Comparison of ENCODE assay signal across 8 cellular contexts in the genomic region with DNA sequence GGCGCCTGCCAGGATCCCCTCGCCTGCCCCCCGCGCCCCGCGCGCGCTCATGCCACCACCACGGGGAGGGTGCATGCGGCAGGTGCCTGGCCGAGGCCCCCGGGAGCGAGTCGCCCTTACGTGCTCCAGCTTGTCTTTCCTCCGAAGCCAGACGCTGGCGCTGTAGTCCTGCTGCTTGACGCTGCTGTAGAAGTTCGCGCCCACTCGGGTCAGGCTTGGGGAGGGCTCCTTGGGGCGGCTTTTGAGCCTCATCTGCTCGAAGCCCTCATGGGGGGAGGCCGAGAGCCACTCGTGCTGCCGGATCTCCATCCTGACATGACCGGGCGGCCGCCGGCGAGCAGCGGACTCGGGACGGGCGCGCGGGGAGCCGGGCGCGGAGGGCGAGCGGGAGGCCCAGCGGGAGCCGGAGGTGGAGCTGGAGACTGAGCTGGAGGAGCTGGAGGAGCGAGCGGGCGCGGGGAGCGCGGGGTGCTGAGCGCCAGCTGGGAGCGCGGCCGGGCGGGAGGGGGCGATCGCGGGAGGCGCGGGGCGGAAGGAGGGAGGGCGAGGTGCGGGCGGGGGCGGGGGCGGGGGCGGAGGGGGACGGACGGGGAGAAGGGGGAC. TPM values are rescaled to one million over a fixed set of nuclear protein-coding genes. Genes with fewer than 3 reads are reported as not detected.
DNase-seq lines count a peak whose midpoint lies in the region; ATAC-seq and TF ChIP-seq lines count a peak whose summit lies in the region.

No MANE protein-coding gene starts in this region.

- H3K27me3 ChIP-seq in upper lobe of right lung = peaks cover 47% of the 10 kb centered on the region

- H3K27ac ChIP-seq in upper lobe of right lung = no peak overlapping the region

- peaks cover 10% of the 10 kb centered on the region for H3K4me1 ChIP-seq in upper lobe of right lung

- H3K36me3 Mint-ChIP-seq in natural killer cell = no peaks in the 10 kb centered on the region

- no peaks in the 10 kb centered on the region for H3K36me3 ChIP-seq in upper lobe of right lung

- peaks cover 38 to 45% of the 10 kb centered on the region in 2 donors for H3K27me3 Mint-ChIP-seq in natural killer cell (ENCODE audit: low read depth in 2 of 2)

- TF ChIP-seq POLR2A in lower leg skin (IDR thresholded peaks at IDR 0.05) = no peak

- ATAC-seq in upper lobe of right lung (peak; percentile 84), natural killer cell (no peak)

- H3K27ac Mint-ChIP-seq in natural killer cell = no peak overlapping the region

- 0 to 3% methylated on average over 10 to 17 of the region's 70 CpGs for WGBS in lower leg skin, 2 donors

- no peak for TF ChIP-seq CTCF in upper lobe of right lung (IDR thresholded peaks at IDR 0.05)
- no peak for TF ChIP-seq CTCF in natural killer cell (IDR thresholded peaks at IDR 0.05)
- TF ChIP-seq CTCF in lower leg skin (IDR thresholded peaks at IDR 0.05) = no peak

- H3K4me1 Mint-ChIP-seq in natural killer cell = peaks cover 0 to 4% of the 10 kb centered on the region in 2 donors

- H3K4me3 ChIP-seq in upper lobe of right lung (peak overlapping the region; percentile 26), lower leg skin (ENCODE audit: low read depth, poor library complexity, severe bottlenecking) (no peak overlapping the region)

- no peaks in the 10 kb centered on the region for H3K9me3 Mint-ChIP-seq in natural killer cell

- intact Hi-C loops in upper lobe of right lung (cut with DNase I) (no loop called here), natural killer cell (cut with micrococcal nuclease) (no loop called here), lower leg skin (cut with DNase I; ENCODE audit: low total_unique reads) (no loop called here)

- no peak overlapping the region for H3K4me3 Mint-ChIP-seq in natural killer cell

- DNase-seq in NCI-H1417 (lab: John Stamatoyannopoulos, UW) (peak in 2 of 3 experiments; percentile 14 to 30), NCI-H1417 treated with DMSO at 0.1 percent for 48 hours (lab: John Stamatoyannopoulos, UW) (no peak), NCI-H345 treated with DMSO at 0.1 percent for 48 hours (lab: John Stamatoyannopoulos, UW; ENCODE audit: unreplicated experiment) (peak; percentile 57), cerebellum (ENCODE audit: low spot score) (peak; percentile 59), medulla oblongata (ENCODE audit: extremely low spot score) (peak; percentile 56), upper lobe of right lung (peak; percentile 72), natural killer cell (no peak), lower leg skin (ENCODE audit: low spot score in 2 of 2) (no peak)

- H3K9me3 ChIP-seq in upper lobe of right lung = no peaks in the 10 kb centered on the region

RNA-seq across cellular contexts. Expression of a gene that starts 0.4 kb away (rescaled TPM):
- total RNA-seq in cerebellum (16.5 TPM), upper lobe of right lung (0.87 TPM), natural killer cell (not detected), lower leg skin (under 1 TPM in 3 of 4 donors, not detected in 1; 0.17 to 0.32 (median 0.25) TPM)

Comparison
In these comparisons a context has a peak if more than half of its experiments do, and no peak if none do; other contexts are left out.
1. DNase-seq: peak in NCI-H1417 (2 of 3), NCI-H345 treated with DMSO at 0.1 percent for 48 hours (single experiment), cerebellum (single experiment), medulla oblongata (single experiment) and upper lobe of right lung (single experiment); none in NCI-H1417 treated with DMSO at 0.1 percent for 48 hours (single experiment), natural killer cell (single experiment) and lower leg skin (0 of 2).